ENCODE assay signal across 15 cellular contexts in genomic region chr3:172046268-172046915, GRCh38. TPM values are rescaled to one million over a fixed set of nuclear protein-coding genes. Genes with fewer than 3 reads are reported as not detected.
DNase-seq lines count a peak whose midpoint lies in the region; ATAC-seq, FAIRE-seq and TF ChIP-seq lines count a peak whose summit lies in the region.
"Had no signal": no experiment of that assay in that cellular context is flagged by ENCODE, and none has a peak within 500 bp of the region (broad histone marks: within the 10 kb centered on the region; RNA-seq: fewer than 3 reads in every experiment).

No MANE protein-coding gene starts in this region.

- H3K4me3 Mint-ChIP-seq in astrocyte (ENCODE audit: unreplicated experiment): peak overlapping the region; percentile 69
- H3K4me3 Mint-ChIP-seq: activated naive CD8-positive, alpha-beta T cell had no signal

- ATAC-seq in GM21619 (IDR thresholded peaks at IDR 0.05; ENCODE audit: unreplicated experiment) (peak; percentile 47), omental fat pad (ENCODE audit: low FRiP score) (peak; percentile 35)
- ATAC-seq: sciatic nerve had no signal

- no peaks in the 10 kb centered on the region for H3K9me3 Mint-ChIP-seq in astrocyte (ENCODE audit: unreplicated experiment)
- H3K9me3 Mint-ChIP-seq: CD4-positive, alpha-beta memory T cell had no signal

- H3K9me3 ChIP-seq in astrocyte (ENCODE audit: insufficient read depth, low read depth, low read length): no peaks in the 10 kb centered on the region
- H3K9me3 ChIP-seq: colonic mucosa had no signal

- H3K27me3 Mint-ChIP-seq in astrocyte (ENCODE audit: low read depth, unreplicated experiment): no peaks in the 10 kb centered on the region
- H3K27me3 Mint-ChIP-seq: activated naive CD8-positive, alpha-beta T cell; CD4-positive, alpha-beta memory T cell had no signal

- FAIRE-seq in astrocyte (lab: Jason Lieb, UNC): no peak
- FAIRE-seq: kidney had no signal

- H4K20me1 ChIP-seq in astrocyte (ENCODE audit: insufficient read depth, low read length): peaks cover 99% of the 10 kb centered on the region

- peak overlapping the region; percentile 43 for H3K4me2 ChIP-seq in astrocyte (ENCODE audit: low read length)

- H3K4me1 Mint-ChIP-seq in astrocyte (ENCODE audit: low read depth, unreplicated experiment): peaks cover 41% of the 10 kb centered on the region

- peaks cover 12% of the 10 kb centered on the region for H3K36me3 ChIP-seq in astrocyte (ENCODE audit: insufficient read depth, low read length)
- H3K36me3 ChIP-seq: colonic mucosa had no signal

- H3K36me3 Mint-ChIP-seq in astrocyte (ENCODE audit: low read depth, unreplicated experiment): peaks cover 17% of the 10 kb centered on the region

- no peak overlapping the region for H2AFZ ChIP-seq in astrocyte (ENCODE audit: low read depth, low read length)

- H3K27ac ChIP-seq in astrocyte (ENCODE audit: low read depth, low read length): no peak overlapping the region
- H3K27ac ChIP-seq: colonic mucosa had no signal

- H3K9ac ChIP-seq in astrocyte (ENCODE audit: low read length): no peak overlapping the region

- peaks cover 100% of the 10 kb centered on the region for H3K79me2 ChIP-seq in astrocyte (ENCODE audit: insufficient read depth, low read length)

- TF ChIP-seq CTCF in astrocyte (IDR thresholded peaks at IDR 0.05; ENCODE audit: insufficient read depth, low read depth, low read length) (no peak), omental fat pad (IDR thresholded peaks at IDR 0.05) (no peak)

- no peaks in the 10 kb centered on the region for H3K27me3 ChIP-seq in astrocyte (ENCODE audit: insufficient read depth, low read length)
- H3K27me3 ChIP-seq: colonic mucosa had no signal

- DNase-seq in Daoy (ENCODE audit: low read depth) (peak; percentile 34), astrocyte (ENCODE audit: low read depth) (peak; percentile 41), omental fat pad (ENCODE audit: low spot score) (no peak), GM03348 (ENCODE audit: low spot score) (no peak), NCI-H2227 (lab: John Stamatoyannopoulos, UW; ENCODE audit: unreplicated experiment) (no peak), NCI-H226 (no peak)
- DNase-seq: activated CD4-positive, alpha-beta T cell treated with anti-CD3 and anti-CD28 coated beads, Interleukin-2, amount 50 U/mL, for 4 hours; CD4-positive, alpha-beta memory T cell; colonic mucosa; kidney; NCI-H2171 treated with DMSO at 0.1 percent for 48 hours; T-helper 1 cell had no signal

- peak overlapping the region; percentile 12 for H3K27ac Mint-ChIP-seq in astrocyte (ENCODE audit: unreplicated experiment)
- H3K27ac Mint-ChIP-seq: activated naive CD8-positive, alpha-beta T cell had no signal

- peaks cover 30% of the 10 kb centered on the region for H3K4me1 ChIP-seq in astrocyte (ENCODE audit: insufficient read depth, low read length)

- H3K4me3 ChIP-seq in astrocyte (ENCODE audit: insufficient read depth, low read depth, low read length): no peak overlapping the region
- H3K4me3 ChIP-seq: colonic mucosa had no signal

RNA-seq across cellular contexts. Expression of gene FNDC3B, which starts 7.0 kb away (rescaled TPM):
- 72.2 and 84.3 TPM in 2 replicates for total RNA-seq in Daoy (2014; rRNA removed; shearing (Covaris generic))
- total RNA-seq in astrocyte (327 and 332 TPM in 2 replicates), omental fat pad (100 to 1,000 TPM; 114 to 217 (median 164) TPM)

Comparison
In these comparisons a context has a peak if more than half of its experiments do, and no peak if none do; other contexts are left out.
1. DNase-seq: peak in Daoy (single experiment) and astrocyte (single experiment); none in omental fat pad (single experiment), GM03348 (single experiment), NCI-H2227 (single experiment) and NCI-H226 (single experiment).